ENCODE assay signal across 11 cellular contexts in genomic region chr4:176013466-176014247, GRCh38. TPM values are rescaled to one million over a fixed set of nuclear protein-coding genes. Genes with fewer than 3 reads are reported as not detected.
DNase-seq lines count a peak whose midpoint lies in the region; ATAC-seq lines count a peak whose summit lies in the region.
"Had no signal": no experiment of that assay in that cellular context is flagged by ENCODE, and none has a peak within 500 bp of the region (broad histone marks: within the 10 kb centered on the region; RNA-seq: fewer than 3 reads in every experiment).

No MANE protein-coding gene starts in this region.

- H3K9me3 Mint-ChIP-seq in stimulated activated naive B cell treated with anti-CD40 and anti-IgM and Interleukin-4, amounts not matched to agents 10 μg/mL and 1 μg/mL and 100 μg/mL, for 72 hours = peaks cover 5 to 7% of the 10 kb centered on the region in 2 donors

- no peaks in the 10 kb centered on the region for H3K27me3 Mint-ChIP-seq in stimulated activated naive B cell treated with anti-CD40 and anti-IgM and Interleukin-4, amounts not matched to agents 10 μg/mL and 1 μg/mL and 100 μg/mL, for 72 hours

- peaks cover 23 to 37% of the 10 kb centered on the region in 2 donors for H3K4me1 Mint-ChIP-seq in stimulated activated naive B cell treated with anti-CD40 and anti-IgM and Interleukin-4, amounts not matched to agents 10 μg/mL and 1 μg/mL and 100 μg/mL, for 72 hours

- ATAC-seq in GM19372 (IDR thresholded peaks at IDR 0.05; ENCODE audit: low read depth, unreplicated experiment) = peak; percentile 82
- ATAC-seq in HG02870 (IDR thresholded peaks at IDR 0.05; ENCODE audit: unreplicated experiment) = peak; percentile 82
- ATAC-seq in stimulated activated naive B cell treated with anti-CD40 and anti-IgM and Interleukin-4, amounts not matched to agents 10 μg/mL and 1 μg/mL and 100 μg/mL, for 72 hours (replicated peaks) = peak; percentile 94

- peak; percentile 82 for DNase-seq in KBM-7
- peak; percentile 27 for DNase-seq in stimulated activated naive B cell treated with anti-CD40 and anti-IgM and Interleukin-4, amounts not matched to agents 10 μg/mL and 1 μg/mL and 100 μg/mL, for 72 hours
- DNase-seq in activated CD4-positive, alpha-beta T cell treated with anti-CD3 and anti-CD28 coated beads, Interleukin-2, amount 50 U/mL, for 4 hours = no peak
- no peak for DNase-seq in H7
- no peak for DNase-seq in KG1 (lab: John Stamatoyannopoulos, UW)
- DNase-seq: effector CD4-positive, alpha-beta T cell; NCI-H345; nucleus accumbens had no signal

- no peaks in the 10 kb centered on the region for H3K27me3 ChIP-seq in H7 (ENCODE audit: control insufficient read depth, insufficient read depth, low read length)

- no peak overlapping the region for H3K4me3 ChIP-seq in H7 (ENCODE audit: insufficient read depth, low read depth, low read length)

- peaks cover 5 to 6% of the 10 kb centered on the region in 2 donors for H3K36me3 Mint-ChIP-seq in stimulated activated naive B cell treated with anti-CD40 and anti-IgM and Interleukin-4, amounts not matched to agents 10 μg/mL and 1 μg/mL and 100 μg/mL, for 72 hours

- no peaks in the 10 kb centered on the region for H3K36me3 ChIP-seq in H7 (replicated peaks; ENCODE audit: control insufficient read depth, insufficient read depth, low read length)

- no peak overlapping the region for H3K27ac Mint-ChIP-seq in stimulated activated naive B cell treated with anti-CD40 and anti-IgM and Interleukin-4, amounts not matched to agents 10 μg/mL and 1 μg/mL and 100 μg/mL, for 72 hours

- no peak overlapping the region for H3K4me3 Mint-ChIP-seq in stimulated activated naive B cell treated with anti-CD40 and anti-IgM and Interleukin-4, amounts not matched to agents 10 μg/mL and 1 μg/mL and 100 μg/mL, for 72 hours

- in situ Hi-C loops in KBM-7 (cut with MboI; ENCODE audit: low pct_unique_long_range_greater_than_20kb, low sequenced_read_pairs) = no loop called here

RNA-seq across cellular contexts. Expression of gene WDR17, which starts 52.0 kb away (rescaled TPM):
- total RNA-seq in H7 (2014; rRNA removed; shearing (Covaris generic)) = 1.0 and 1.1 TPM in 2 replicates
- total RNA-seq: HT-29 had no signal

Comparison
In these comparisons a context has a peak if more than half of its experiments do, and no peak if none do; other contexts are left out.
1. DNase-seq: peak in KBM-7 (single experiment) and stimulated activated naive B cell treated with anti-CD40 and anti-IgM and Interleukin-4, amounts not matched to agents 10 μg/mL and 1 μg/mL and 100 μg/mL, for 72 hours (single experiment); none in activated CD4-positive, alpha-beta T cell treated with anti-CD3 and anti-CD28 coated beads, Interleukin-2, amount 50 U/mL, for 4 hours (0 of 2), H7 (single experiment) and KG1 (single experiment).
2. Peak in every context shown above with its lines, with median percentiles within 50 percentile points of each other: ATAC-seq.